Comparison of ENCODE assay signal across 8 cellular contexts in genomic region chrX:71067727-71068051, GRCh38. TPM values are rescaled to one million over a fixed set of nuclear protein-coding genes. Genes with fewer than 3 reads are reported as not detected.
DNase-seq lines count a peak whose midpoint lies in the region; ATAC-seq and TF ChIP-seq lines count a peak whose summit lies in the region.

No MANE protein-coding gene starts in this region.

- peak overlapping the region; percentile 66; the same call in 1 of the 2 replicates for H3K27ac Mint-ChIP-seq in WTC11

- H3K27ac ChIP-seq in gastrocnemius medialis: peak overlapping the region; percentile 86 to 93 (median 89)

- TF ChIP-seq POLR2A in gastrocnemius medialis (IDR thresholded peaks at IDR 0.05): no peak

- H3K36me3 Mint-ChIP-seq in WTC11: peaks cover 6% of the 10 kb centered on the region

- H3K36me3 ChIP-seq in gastrocnemius medialis: no peaks in the 10 kb centered on the region

- peak overlapping the region; percentile 94 for H3K4me3 Mint-ChIP-seq in WTC11

- ATAC-seq in WTC11 (no peak), left ventricle myocardium superior (peak; percentile 4), gastrocnemius medialis (peak; percentile 26), GM19467 (IDR thresholded peaks at IDR 0.05; ENCODE audit: unreplicated experiment) (no peak)

- in situ Hi-C loops in gastrocnemius medialis (cut with MboI; ENCODE audit: low sequenced_read_pairs in 4 of 4): no loop called here

- no peak for TF ChIP-seq CTCF in WTC11 (IDR thresholded peaks at IDR 0.05)
- TF ChIP-seq CTCF in gastrocnemius medialis (IDR thresholded peaks at IDR 0.05 in 4 of 5, conservative IDR thresholded peaks at IDR 0.05 in 1 of 5): no peak

- peaks cover 3 to 8% of the 10 kb centered on the region in 2 donors for H3K4me1 ChIP-seq in gastrocnemius medialis

- peak; percentile 1 for DNase-seq in stimulated activated CD8-positive, alpha-beta memory T cell treated with anti-CD3 and anti-CD28 coated beads, Interleukin-12 subunit alpha, Interleukin-12 subunit beta, amount 100 ng/mL, for 1 hour (ENCODE audit: low read depth)
- DNase-seq in stimulated activated CD8-positive, alpha-beta memory T cell treated with anti-CD3 and anti-CD28 coated beads, Interleukin-4, amount 100 ng/mL, for 48 hours: no peak
- no peak for DNase-seq in WTC11 (ENCODE audit: low spot score)
- DNase-seq in left ventricle myocardium superior: no peak
- DNase-seq in gastrocnemius medialis: no peak
- DNase-seq in glomerular visceral epithelial cell (ENCODE audit: extremely low spot score): no peak
- no peak for DNase-seq in DMS53 (lab: John Stamatoyannopoulos, UW)

- CTCF ChIA-PET in WTC11 (lab: Charles Lee): interaction anchor here (1.0 to 1.2 kb wide), 3 partner anchors 14 to 61 kb away, joined by 3 to 4 read pairs (median 3); no protein-coding TSS in a partner anchor

- H3K4me3 ChIP-seq in gastrocnemius medialis: peak overlapping the region; percentile 66 to 74 (median 72)

- POLR2A ChIA-PET in WTC11 (lab: Charles Lee): interaction anchor here (0.5 to 1.4 kb wide), 6 partner anchors 14 to 1034 kb away, joined by 3 to 11 read pairs (median 4); no protein-coding TSS in a partner anchor

- H3K9me3 Mint-ChIP-seq in WTC11: no peaks in the 10 kb centered on the region

- H3K9me3 ChIP-seq in gastrocnemius medialis: no peaks in the 10 kb centered on the region

- no peaks in the 10 kb centered on the region; the same call in 1 of the 2 replicates for H3K27me3 Mint-ChIP-seq in WTC11 (ENCODE audit: low read depth)

- peaks cover 7% of the 10 kb centered on the region for H3K4me1 Mint-ChIP-seq in WTC11

- H3K27me3 ChIP-seq in gastrocnemius medialis: no peaks in the 10 kb centered on the region

- intact Hi-C loops in left ventricle myocardium superior (cut with micrococcal nuclease): no loop called here
- intact Hi-C loops in gastrocnemius medialis (cut with DNase I; ENCODE audit: low total_unique reads): loop anchor here (1.0 to 5.0 kb wide), 4 partner anchors 28 to 185 kb away; partner anchors contain the start of genes FOXO4, MED12 and ZMYM3

TF ChIP-seq in WTC11, 78 proteins besides CTCF, POLR2A, EP300 and RAD21:
- TF ChIP-seq ZNF219 (CRISPR knock-in tag; IDR thresholded peaks at IDR 0.05; ENCODE audit: borderline replicate concordance) (no peak), ZNF263 (CRISPR knock-in tag; IDR thresholded peaks at IDR 0.05; ENCODE audit: low read depth) (no peak)
- TF ChIP-seq, protein P1, sequence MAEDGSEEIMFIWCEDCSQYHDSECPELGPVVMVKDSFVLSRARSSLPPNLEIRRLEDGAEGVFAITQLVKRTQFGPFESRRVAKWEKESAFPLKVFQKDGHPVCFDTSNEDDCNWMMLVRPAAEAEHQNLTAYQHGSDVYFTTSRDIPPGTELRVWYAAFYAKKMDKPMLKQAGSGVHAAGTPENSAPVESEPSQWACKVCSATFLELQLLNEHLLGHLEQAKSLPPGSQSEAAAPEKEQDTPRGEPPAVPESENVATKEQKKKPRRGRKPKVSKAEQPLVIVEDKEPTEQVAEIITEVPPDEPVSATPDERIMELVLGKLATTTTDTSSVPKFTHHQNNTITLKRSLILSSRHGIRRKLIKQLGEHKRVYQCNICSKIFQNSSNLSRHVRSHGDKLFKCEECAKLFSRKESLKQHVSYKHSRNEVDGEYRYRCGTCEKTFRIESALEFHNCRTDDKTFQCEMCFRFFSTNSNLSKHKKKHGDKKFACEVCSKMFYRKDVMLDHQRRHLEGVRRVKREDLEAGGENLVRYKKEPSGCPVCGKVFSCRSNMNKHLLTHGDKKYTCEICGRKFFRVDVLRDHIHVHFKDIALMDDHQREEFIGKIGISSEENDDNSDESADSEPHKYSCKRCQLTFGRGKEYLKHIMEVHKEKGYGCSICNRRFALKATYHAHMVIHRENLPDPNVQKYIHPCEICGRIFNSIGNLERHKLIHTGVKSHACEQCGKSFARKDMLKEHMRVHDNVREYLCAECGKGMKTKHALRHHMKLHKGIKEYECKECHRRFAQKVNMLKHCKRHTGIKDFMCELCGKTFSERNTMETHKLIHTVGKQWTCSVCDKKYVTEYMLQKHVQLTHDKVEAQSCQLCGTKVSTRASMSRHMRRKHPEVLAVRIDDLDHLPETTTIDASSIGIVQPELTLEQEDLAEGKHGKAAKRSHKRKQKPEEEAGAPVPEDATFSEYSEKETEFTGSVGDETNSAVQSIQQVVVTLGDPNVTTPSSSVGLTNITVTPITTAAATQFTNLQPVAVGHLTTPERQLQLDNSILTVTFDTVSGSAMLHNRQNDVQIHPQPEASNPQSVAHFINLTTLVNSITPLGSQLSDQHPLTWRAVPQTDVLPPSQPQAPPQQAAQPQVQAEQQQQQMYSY (CRISPR knock-in tag; IDR thresholded peaks at IDR 0.05): no peak

RNA-seq across cellular contexts. Expression of gene SNX12, which starts 0.4 kb away (rescaled TPM):
- 69.4 to 79.6 TPM (median 74.2 TPM) in 3 replicates for total RNA-seq in WTC11 (2021)
- 45.4 TPM for total RNA-seq in left ventricle myocardium superior
- total RNA-seq in gastrocnemius medialis: 10 to 100 TPM; 31.7 to 66.9 (median 43.4) TPM

RNA-seq across cellular contexts. Expression of gene FOXO4, which starts 28.0 kb away (rescaled TPM):
- total RNA-seq in WTC11 (2021) (35.3 to 48.3 TPM (median 37.0 TPM) in 3 replicates), left ventricle myocardium superior (56.3 TPM), gastrocnemius medialis (10 to 100 TPM; 35.2 to 48.0 (median 41.8) TPM)

RNA-seq across cellular contexts. Expression of gene CXorf65, which starts 38.9 kb away (rescaled TPM):
- total RNA-seq in WTC11 (2021) (not detected in 3 replicates), left ventricle myocardium superior (not detected), gastrocnemius medialis (not detected)

RNA-seq across cellular contexts. Expression of gene IL2RG, which starts 43.7 kb away (rescaled TPM):
- 0.37 to 1.2 TPM (median 0.94 TPM) in 3 replicates for total RNA-seq in WTC11 (2021)
- total RNA-seq in left ventricle myocardium superior: 3.0 TPM
- 1 to 10 TPM in 2 of 4 donors, under 1 TPM in 1, not detected in 1; 0.78 to 3.6 (median 1.3) TPM for total RNA-seq in gastrocnemius medialis

RNA-seq across cellular contexts. Expression of gene MED12, which starts 50.7 kb away (rescaled TPM):
- total RNA-seq in WTC11 (2021): 35.6 to 38.4 TPM (median 37.0 TPM) in 3 replicates
- total RNA-seq in left ventricle myocardium superior: 18.3 TPM
- total RNA-seq in gastrocnemius medialis: 10 to 100 TPM; 11.8 to 25.5 (median 17.4) TPM

Comparison
In these comparisons a context has a peak if more than half of its experiments do, and no peak if none do; other contexts are left out.
1. ATAC-seq: peak in left ventricle myocardium superior (single experiment) and gastrocnemius medialis (2 of 2); none in WTC11 (single experiment) and GM19467 (single experiment).